ENCODE assay signal across 16 cellular contexts in the genomic region with DNA sequence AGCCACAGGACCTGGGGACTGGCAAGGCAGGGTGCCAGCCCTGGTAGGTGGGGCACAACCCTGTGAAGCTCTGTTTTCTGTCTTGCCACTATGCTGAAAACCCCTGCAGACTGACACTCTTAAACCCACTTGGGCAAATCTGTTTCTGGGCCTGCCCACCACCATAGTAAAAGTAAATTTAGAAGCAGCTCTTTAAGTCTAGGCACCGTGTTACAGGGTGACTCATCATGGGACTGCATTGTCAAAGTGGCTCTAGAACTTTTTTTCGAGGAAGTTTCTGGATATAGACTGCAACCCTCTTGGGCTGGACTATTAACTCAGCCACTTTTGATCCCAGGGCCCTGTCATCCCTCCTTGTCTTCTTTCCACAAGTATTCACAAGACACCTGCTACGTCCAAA. TPM values are rescaled to one million over a fixed set of nuclear protein-coding genes. Genes with fewer than 3 reads are reported as not detected.
DNase-seq lines count a peak whose midpoint lies in the region; ATAC-seq and TF ChIP-seq lines count a peak whose summit lies in the region.
"Had no signal": no experiment of that assay in that cellular context is flagged by ENCODE, and none has a peak within 500 bp of the region (broad histone marks: within the 10 kb centered on the region; RNA-seq: fewer than 3 reads in every experiment).

No MANE protein-coding gene starts in this region.

- no peaks in the 10 kb centered on the region for H4K20me1 ChIP-seq in GM23338 (replicated peaks; ENCODE audit: insufficient read depth)

- H3K27me3 ChIP-seq in GM23338 (ENCODE audit: insufficient read depth) (no peaks in the 10 kb centered on the region), thoracic aorta (replicated peaks; ENCODE audit: insufficient read depth) (no peaks in the 10 kb centered on the region)

- H3K4me2 ChIP-seq in GM23338, result no peak overlapping the region

- DNase-seq in GM23338 (ENCODE audit: low spot score) (no peak), RPMI7951 (ENCODE audit: low read depth) (peak; percentile 2), caudate nucleus (lab: John Stamatoyannopoulos, UW) (peak in 5 of 61 donors; percentile 16 to 70 (median 54)), thoracic aorta (ENCODE audit: low spot score) (no peak), middle frontal gyrus (ENCODE audit: extremely low spot score, low spot score) (no peak), mesothelial cell of epicardium (ENCODE audit: low spot score in 2 of 2, unreplicated experiment in 2 of 2) (no peak)
- DNase-seq: ACHN; BE2C; Calu3; CD4-positive, alpha-beta T cell; DMS79 treated with DMSO at 0.1 percent for 48 hours; GF-D8; H9 had no signal

- H3K4me3 Mint-ChIP-seq in GM23338, result no peak overlapping the region
- no peak overlapping the region for H3K4me3 Mint-ChIP-seq in mesothelial cell of epicardium
- H3K4me3 Mint-ChIP-seq: CD4-positive, alpha-beta T cell; H9; IgD-negative memory B cell had no signal

- H3K4me1 ChIP-seq in GM23338 (ENCODE audit: insufficient read depth), result peaks cover 32% of the 10 kb centered on the region
- H3K4me1 ChIP-seq in thoracic aorta (ENCODE audit: control insufficient read depth in 1 of 2, low read depth in 2 of 2), result peaks cover 16 to 41% of the 10 kb centered on the region in 2 donors
- H3K4me1 ChIP-seq: BE2C had no signal

- H3K36me3 Mint-ChIP-seq in GM23338 (ENCODE audit: low read depth) (peaks cover 21% of the 10 kb centered on the region; the same call in 2 of the 3 replicates), mesothelial cell of epicardium (no peaks in the 10 kb centered on the region)
- H3K36me3 Mint-ChIP-seq: IgD-negative memory B cell had no signal

- no peaks in the 10 kb centered on the region; the same call in 2 of the 3 replicates for H3K9me3 Mint-ChIP-seq in GM23338
- no peaks in the 10 kb centered on the region for H3K9me3 Mint-ChIP-seq in mesothelial cell of epicardium
- H3K9me3 Mint-ChIP-seq: CD4-positive, alpha-beta T cell; H9; IgD-negative memory B cell had no signal

- H2AFZ ChIP-seq in GM23338, result no peak overlapping the region

- H3K36me3 ChIP-seq in GM23338 (ENCODE audit: insufficient read depth) (no peaks in the 10 kb centered on the region), thoracic aorta (no peaks in the 10 kb centered on the region)
- H3K36me3 ChIP-seq: BE2C had no signal

- H3K9me3 ChIP-seq in thoracic aorta, result no peaks in the 10 kb centered on the region
- H3K9me3 ChIP-seq: BE2C had no signal

- H3K4me3 ChIP-seq in GM23338, result no peak overlapping the region
- no peak overlapping the region for H3K4me3 ChIP-seq in thoracic aorta

- H3K27ac Mint-ChIP-seq in GM23338, result no peak overlapping the region
- H3K27ac Mint-ChIP-seq in mesothelial cell of epicardium, result no peak overlapping the region
- H3K27ac Mint-ChIP-seq: CD4-positive, alpha-beta T cell; IgD-negative memory B cell had no signal

- H3K27ac ChIP-seq in GM23338 (ENCODE audit: low read depth) (peak overlapping the region; percentile 72), caudate nucleus (ENCODE audit: low read depth, low read length) (peak overlapping the region; percentile 73), thoracic aorta (no peak overlapping the region)

- H3K9me2 ChIP-seq in GM23338 (ENCODE audit: insufficient read depth), result no peaks in the 10 kb centered on the region

- TF ChIP-seq CTCF in GM23338 (conservative IDR thresholded peaks at IDR 0.05; ENCODE audit: low read depth in 2 of 2), result no peak
- TF ChIP-seq CTCF in thoracic aorta (IDR thresholded peaks at IDR 0.05), result no peak
- TF ChIP-seq CTCF in mesothelial cell of epicardium (IDR thresholded peaks at IDR 0.05; ENCODE audit: unreplicated experiment), result no peak

- 0 out of 2 replicates have a peak, but pooled peaks cover 7% of the 10 kb centered on the region for H3F3A ChIP-seq in GM23338 (replicated peaks; ENCODE audit: low read depth)

- peaks cover 87% of the 10 kb centered on the region for H3K79me2 ChIP-seq in GM23338 (replicated peaks; ENCODE audit: insufficient read depth)

- H3K27me3 Mint-ChIP-seq in GM23338 (ENCODE audit: insufficient read depth, low read depth, poor library complexity) (peaks cover 6% of the 10 kb centered on the region), mesothelial cell of epicardium (ENCODE audit: low read depth) (peaks cover 57% of the 10 kb centered on the region)

- H3K4me1 Mint-ChIP-seq in GM23338 (peaks cover 51% of the 10 kb centered on the region), mesothelial cell of epicardium (no peaks in the 10 kb centered on the region)

- ATAC-seq in GM23338 (no peak), thoracic aorta (ENCODE audit: insufficient number of reproducible peaks, low FRiP score, low read depth) (peak; percentile 29), HG02642 (IDR thresholded peaks at IDR 0.05; ENCODE audit: poor library complexity, unreplicated experiment) (no peak)
- ATAC-seq: HepG2 had no signal

TF ChIP-seq in GM23338, 12 proteins besides CTCF, POLR2A, EP300 and RAD21:
- TF ChIP-seq POLR2AphosphoS5 (IDR thresholded peaks at IDR 0.05; ENCODE audit: low read depth) (no peak), ZNF331 (CRISPR knock-in tag; IDR thresholded peaks at IDR 0.05; ENCODE audit: low read depth) (no peak), EZH2 (IDR thresholded peaks at IDR 0.05; ENCODE audit: low read depth, unreplicated experiment) (no peak)

RNA-seq across cellular contexts. Expression of gene TUNAR, which starts 7.7 kb away (rescaled TPM):
- 54.1 and 56.2 TPM in 2 replicates for total RNA-seq in GM23338 (2014; rRNA removed; shearing (Covaris generic))
- polyA plus RNA-seq in GM23338 (2016; fragmentation: Nextera tagmentation; extraction: Ambion mirVana), result 21.8 and 23.1 TPM in 2 replicates
- total RNA-seq in RPMI7951 (2014; rRNA removed; shearing (Covaris generic)), result not detected in 2 replicates
- total RNA-seq in thoracic aorta, result not detected
- total RNA-seq in mesothelial cell of epicardium, result not detected in 3 replicates
- total RNA-seq: Calu3; CD4-positive, alpha-beta T cell; HepG2 had no signal
- polyA plus RNA-seq: HepG2, IgD-negative memory B cell had no signal

Comparison
In these comparisons a context has a peak if more than half of its experiments do, and no peak if none do; other contexts are left out.
1. H3K27ac ChIP-seq: peak in GM23338 (single experiment) and caudate nucleus (single experiment); none in thoracic aorta (0 of 2).
2. RNA of gene TUNAR, which starts 7.7 kb away (total RNA-seq): 54.1 to 56.2 TPM in GM23338; not detected in mesothelial cell of epicardium, not detected in RPMI7951 and not detected in thoracic aorta; every median in the first group is over 10 times any median in the second.